In the genomic region with DNA sequence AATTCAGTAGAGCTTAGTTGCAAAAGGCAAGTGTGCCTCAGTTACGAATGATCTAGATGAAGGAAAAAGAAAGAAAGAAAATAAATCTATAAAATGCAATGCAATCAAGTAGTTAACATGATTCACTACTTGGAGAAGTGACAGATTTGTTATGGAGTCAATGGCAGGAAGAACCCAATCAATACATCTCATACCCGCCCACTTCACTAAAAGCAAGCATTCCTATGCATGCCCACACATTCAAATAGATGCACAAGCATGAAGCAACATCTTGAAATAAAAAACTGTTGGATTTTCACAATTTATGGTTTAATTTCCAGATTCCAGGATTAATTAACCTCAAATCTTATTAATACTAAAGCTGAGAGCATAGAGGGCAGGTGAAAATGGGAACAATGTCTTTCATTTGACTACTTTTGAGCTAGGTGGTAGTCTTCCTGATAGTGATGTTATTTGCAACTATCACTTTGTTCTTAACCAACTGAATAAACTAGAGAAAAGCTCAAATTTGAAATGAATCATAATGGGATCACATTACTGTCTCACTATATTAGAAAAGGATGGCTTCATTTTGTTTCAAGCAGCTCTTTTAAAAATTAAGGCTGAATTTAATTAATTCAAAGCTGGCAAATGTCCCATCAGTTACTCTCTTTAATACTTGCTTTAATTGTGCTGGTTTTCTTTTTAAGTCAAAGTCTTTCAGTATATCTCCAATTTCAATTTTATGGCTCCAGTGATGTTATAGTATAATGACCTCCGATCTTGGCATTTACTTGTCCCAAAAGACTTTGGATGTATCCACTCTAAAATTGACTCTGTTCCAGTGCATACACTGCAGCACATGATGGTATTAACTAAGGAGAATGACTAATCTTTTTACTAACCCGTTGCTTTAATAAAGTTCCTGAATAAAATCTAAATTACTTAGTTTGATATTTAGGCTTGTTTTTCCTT, we compare ENCODE assay signal across 1 cellular context.
A peak's percentile ranks its signal among the peaks of the same experiment; 100 is the strongest.
TF ChIP-seq lines count a peak whose summit lies in the region.

No MANE protein-coding gene starts in this region.

TF ChIP-seq in GM12878, 131 proteins besides CTCF, POLR2A, EP300 and RAD21:
- TF ChIP-seq JUNB (IDR thresholded peaks at IDR 0.05) (peak; percentile 68), TCF7 (IDR thresholded peaks at IDR 0.05; ENCODE audit: borderline replicate concordance) (peak; percentile 30; the same call in 1 of the 2 replicates), ZSCAN29 (IDR thresholded peaks at IDR 0.05) (no peak)
TF ChIP-seq in GM12878: peak in this region for 2.
